10 cellular contexts compared by ENCODE assay signal in genomic region chr2:60366178-60366577, GRCh38.
DNase-seq lines count a peak whose midpoint lies in the region; ATAC-seq and TF ChIP-seq lines count a peak whose summit lies in the region.
"Had no signal": no experiment of that assay in that cellular context is flagged by ENCODE, and none has a peak within 500 bp of the region (broad histone marks: within the 10 kb centered on the region; RNA-seq: fewer than 3 reads in every experiment).

No MANE protein-coding gene starts in this region.

- no peak overlapping the region for H3K4me3 ChIP-seq in GM12865 (ENCODE audit: low read depth, low read length)
- no peak overlapping the region for H3K4me3 ChIP-seq in WERI-Rb-1 (ENCODE audit: low read depth, low read length)
- no peak overlapping the region for H3K4me3 ChIP-seq in testis

- H3K36me3 ChIP-seq in WERI-Rb-1 (no peaks in the 10 kb centered on the region), testis (ENCODE audit: low read depth, missing control alignments) (no peaks in the 10 kb centered on the region)

- H3K27ac ChIP-seq in WERI-Rb-1 = no peak overlapping the region
- H3K27ac ChIP-seq in testis = no peak overlapping the region

- DNase-seq in GM12865 (ENCODE audit: low read depth) (peak; percentile 66), Kasumi-1 (lab: John Stamatoyannopoulos, UW) (peak; percentile 83 to 85), islet precursor cell (peak; percentile 44), WERI-Rb-1 (no peak), NCI-H1930 (lab: John Stamatoyannopoulos, UW) (no peak), testis (no peak), T-helper 9 cell (no peak)
- DNase-seq: mammary epithelial cell, NCI-H187 had no signal

- peak; percentile 55 for ATAC-seq in GM21529 (IDR thresholded peaks at IDR 0.05; ENCODE audit: unreplicated experiment)

- no peak for TF ChIP-seq POLR2A in testis (IDR thresholded peaks at IDR 0.05)

- TF ChIP-seq CTCF in GM12865 (IDR thresholded peaks at IDR 0.05; ENCODE audit: insufficient read depth, low read depth, low read length, missing control alignments) = no peak
- TF ChIP-seq CTCF in WERI-Rb-1 (IDR thresholded peaks at IDR 0.05; ENCODE audit: low read depth, low read length) = no peak
- no peak for TF ChIP-seq CTCF in testis (IDR thresholded peaks at IDR 0.05)

- intact Hi-C loops in testis (cut with DNase I; ENCODE audit: low total_unique reads) = no loop called here

- WGBS in testis, 2 donors = 60 to 66% methylated on average over 3 of the region's 3 CpGs

- H3K27me3 ChIP-seq in WERI-Rb-1 (ENCODE audit: insufficient read depth, low read depth, severe bottlenecking) (no peaks in the 10 kb centered on the region), testis (no peaks in the 10 kb centered on the region)

- H3K4me1 ChIP-seq in testis = no peaks in the 10 kb centered on the region

- peaks cover 4% of the 10 kb centered on the region for H3K9me3 ChIP-seq in WERI-Rb-1 (ENCODE audit: severe bottlenecking)
- no peaks in the 10 kb centered on the region for H3K9me3 ChIP-seq in testis

Comparison
In these comparisons a context has a peak if more than half of its experiments do, and no peak if none do; other contexts are left out.
1. DNase-seq: peak in GM12865 (single experiment), Kasumi-1 (2 of 2) and islet precursor cell (single experiment); none in WERI-Rb-1 (single experiment), NCI-H1930 (0 of 2), testis (single experiment) and T-helper 9 cell (single experiment).